31 cellular contexts compared by ENCODE assay signal in the genomic region with DNA sequence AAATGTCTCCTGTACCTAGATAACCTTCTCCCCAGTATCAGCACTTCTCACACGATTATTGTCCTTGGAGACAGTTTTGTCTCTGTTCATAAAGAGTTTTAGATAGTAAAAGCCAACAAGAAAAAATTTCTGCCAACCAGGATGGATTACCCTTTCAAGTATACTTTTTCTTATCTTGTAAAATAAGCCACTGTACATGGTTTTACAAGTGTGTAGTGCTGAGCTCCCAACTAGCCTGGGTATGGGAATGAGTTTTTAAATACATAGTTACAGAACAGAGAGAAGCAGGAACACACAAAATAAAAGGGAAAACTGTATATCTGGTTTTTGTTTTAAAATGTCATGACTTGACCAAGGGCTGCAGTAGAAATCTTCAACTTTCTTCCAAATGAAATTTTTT.
"Had no signal": no experiment of that assay in that cellular context is flagged by ENCODE, and none has a peak within 500 bp of the region (broad histone marks: within the 10 kb centered on the region; RNA-seq: fewer than 3 reads in every experiment).

No MANE protein-coding gene starts in this region.

- H3K9me3 ChIP-seq: ovary, psoas muscle, right lobe of liver, sigmoid colon, spleen, suprapubic skin, testis, tibial artery, transverse colon, upper lobe of right lung, uterus had no signal

- H3K4me3 ChIP-seq: neural progenitor cell, ovary, psoas muscle, right lobe of liver, sigmoid colon, spleen, suprapubic skin, testis, tibial artery, transverse colon, upper lobe of right lung, uterus had no signal

- H3K36me3 ChIP-seq: neural progenitor cell, ovary, right lobe of liver, sigmoid colon, spleen, suprapubic skin, tibial artery, transverse colon, upper lobe of right lung, uterus had no signal

- H3K27ac Mint-ChIP-seq: natural killer cell; nephron; neural progenitor cell; progenitor cell of endocrine pancreas; stimulated activated memory B cell treated with anti-CD40 and anti-IgM and Interleukin-4, amounts not matched to agents 10 μg/mL and 1 μg/mL and 100 μg/mL, for 72 hours; stimulated activated naive CD8-positive, alpha-beta T cell treated with anti-CD3 and anti-CD28 coated beads, Interleukin-15, amount 100 ng/mL, for 72 hours; type B pancreatic cell had no signal

- DNase-seq: natural killer cell; occipital lobe; ovary; posterior cingulate gyrus; psoas muscle; right cardiac atrium; right lobe of liver; sigmoid colon; small intestine; spleen; stimulated activated CD4-positive, alpha-beta T cell treated with anti-CD3 and anti-CD28 coated beads, Interleukin-12 subunit alpha, Interleukin-12 subunit beta, amount 100 ng/mL, for 4 hours; stimulated activated CD4-positive, alpha-beta T cell treated with anti-CD3 and anti-CD28 coated beads, Interleukin-1b, Interleukin-23, amount 100 ng/mL, for 48 hours; stimulated activated CD4-positive, alpha-beta T cell treated with anti-CD3 and anti-CD28 coated beads, Interleukin-4, amount 100 ng/mL, for 1 hour; stimulated activated CD4-positive, alpha-beta T cell treated with anti-CD3 and anti-CD28 coated beads, Interleukin-4, amount 100 ng/mL, for 4 hours; stimulated activated CD8-positive, alpha-beta memory T cell treated with anti-CD3 and anti-CD28 coated beads, Interleukin-4, amount 100 ng/mL, for 48 hours; stimulated activated naive CD4-positive, alpha-beta T cell; stimulated activated naive CD8-positive, alpha-beta T cell treated with anti-CD3 and anti-CD28 coated beads, Interleukin-15, amount 100 ng/mL, for 72 hours; stimulated activated naive CD8-positive, alpha-beta T cell treated with anti-CD3 and anti-CD28 coated beads, Interleukin-15, Interleukin-2, amounts not matched to agents 100 U/mL and 50 U/mL, for 24 hours; substantia nigra; testis; tibial artery; transverse colon; upper lobe of right lung; uterus had no signal

- H3K4me3 Mint-ChIP-seq: natural killer cell; nephron; neural progenitor cell; stimulated activated memory B cell treated with anti-CD40 and anti-IgM and Interleukin-4, amounts not matched to agents 10 μg/mL and 1 μg/mL and 100 μg/mL, for 72 hours; stimulated activated naive CD8-positive, alpha-beta T cell treated with anti-CD3 and anti-CD28 coated beads, Interleukin-15, amount 100 ng/mL, for 72 hours; type B pancreatic cell had no signal

- H3K4me1 Mint-ChIP-seq: natural killer cell; neural progenitor cell; stimulated activated memory B cell treated with anti-CD40 and anti-IgM and Interleukin-4, amounts not matched to agents 10 μg/mL and 1 μg/mL and 100 μg/mL, for 72 hours; stimulated activated naive CD8-positive, alpha-beta T cell treated with anti-CD3 and anti-CD28 coated beads, Interleukin-15, amount 100 ng/mL, for 72 hours had no signal

- H3K4me1 ChIP-seq: neural progenitor cell, parathyroid adenoma, psoas muscle, right lobe of liver, sigmoid colon, spleen, suprapubic skin, testis, tibial artery, upper lobe of right lung, uterus had no signal

- H3K9me3 Mint-ChIP-seq: nephron; neural progenitor cell; stimulated activated memory B cell treated with anti-CD40 and anti-IgM and Interleukin-4, amounts not matched to agents 10 μg/mL and 1 μg/mL and 100 μg/mL, for 72 hours; stimulated activated naive CD8-positive, alpha-beta T cell treated with anti-CD3 and anti-CD28 coated beads, Interleukin-15, amount 100 ng/mL, for 72 hours; type B pancreatic cell had no signal

- H3K36me3 Mint-ChIP-seq: natural killer cell; neural progenitor cell; stimulated activated memory B cell treated with anti-CD40 and anti-IgM and Interleukin-4, amounts not matched to agents 10 μg/mL and 1 μg/mL and 100 μg/mL, for 72 hours; type B pancreatic cell had no signal

- ATAC-seq: natural killer cell; psoas muscle; right cardiac atrium; right lobe of liver; stimulated activated memory B cell treated with anti-CD40 and anti-IgM and Interleukin-4, amounts not matched to agents 10 μg/mL and 1 μg/mL and 100 μg/mL, for 72 hours; stimulated activated naive CD8-positive, alpha-beta T cell treated with anti-CD3 and anti-CD28 coated beads, Interleukin-15, amount 100 ng/mL, for 72 hours; stimulated activated naive CD8-positive, alpha-beta T cell treated with anti-CD3 and anti-CD28 coated beads, Interleukin-15, Interleukin-2, amounts not matched to agents 100 U/mL and 50 U/mL, for 24 hours; upper lobe of right lung had no signal
